ENCODE assay signal across 17 cellular contexts in the genomic region with DNA sequence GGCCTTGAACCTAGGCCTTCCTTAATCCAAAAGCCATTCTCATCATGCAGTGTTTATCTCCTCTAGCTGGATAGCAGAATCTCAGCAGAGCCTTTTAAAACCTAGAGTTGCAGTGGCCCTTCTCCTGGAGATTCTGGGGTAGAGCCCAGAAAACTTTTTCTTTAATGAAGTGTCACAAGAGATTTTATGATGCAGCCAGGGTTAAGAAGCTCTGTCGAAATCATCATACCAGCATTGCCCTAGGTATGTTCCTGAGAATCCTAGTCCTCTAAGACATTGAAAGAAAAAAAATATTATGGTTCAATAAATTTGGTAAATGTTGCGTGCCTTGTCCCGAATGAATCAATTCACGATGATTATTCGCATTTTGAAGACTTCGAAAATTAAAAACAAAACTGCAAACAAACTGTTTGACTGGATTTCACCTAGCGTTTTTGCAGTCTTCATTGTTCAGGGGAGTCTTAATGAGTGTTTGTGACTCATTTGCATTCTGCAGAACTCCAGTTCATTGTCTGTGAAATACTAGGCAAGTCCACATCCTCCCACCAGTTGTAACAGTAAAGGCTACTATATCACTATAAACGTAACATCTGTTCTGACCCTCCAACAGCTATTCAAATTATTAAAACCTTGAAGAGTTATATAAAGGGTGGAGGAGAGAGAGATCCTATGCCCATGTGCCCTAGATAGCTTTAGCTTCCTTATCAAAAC.
DNase-seq lines count a peak whose midpoint lies in the region; ATAC-seq lines count a peak whose summit lies in the region.
"Had no signal": no experiment of that assay in that cellular context is flagged by ENCODE, and none has a peak within 500 bp of the region (broad histone marks: within the 10 kb centered on the region; RNA-seq: fewer than 3 reads in every experiment).

No MANE protein-coding gene starts in this region.

- H3K36me3 Mint-ChIP-seq in activated T-cell treated with anti-CD3 and anti-CD28 coated beads, Interleukin-2, amount 50 U/mL, for 72 hours (ENCODE audit: insufficient read depth in 2 of 2) = no peaks in the 10 kb centered on the region
- peaks cover 8% of the 10 kb centered on the region for H3K36me3 Mint-ChIP-seq in activated T-helper 17 cell treated with anti-CD3 and anti-CD28 coated beads, Interleukin-2, amount 50 U/mL, for 72 hours (ENCODE audit: low read depth)
- peaks cover 0 to 4% (median 2%) of the 10 kb centered on the region in 3 donors for H3K36me3 Mint-ChIP-seq in CD8-positive, alpha-beta memory T cell
- H3K36me3 Mint-ChIP-seq: CD8-positive, alpha-beta T cell had no signal

- ATAC-seq in activated T-cell treated with anti-CD3 and anti-CD28 coated beads, Interleukin-2, amount 50 U/mL, for 72 hours (replicated peaks in 1 of 2) = peak; percentile 64 to 85
- ATAC-seq in activated T-helper 17 cell treated with anti-CD3 and anti-CD28 coated beads, Interleukin-2, amount 50 U/mL, for 72 hours (replicated peaks) = peak; percentile 63
- ATAC-seq: CD8-positive, alpha-beta T cell; PC-3 had no signal

- H3K36me3 ChIP-seq in CD8-positive, alpha-beta memory T cell (ENCODE audit: insufficient read depth, low read length) = no peaks in the 10 kb centered on the region
- H3K36me3 ChIP-seq: BE2C had no signal

- peaks cover 12% of the 10 kb centered on the region for H3K27me3 Mint-ChIP-seq in activated T-cell treated with anti-CD3 and anti-CD28 coated beads, Interleukin-2, amount 50 U/mL, for 72 hours (ENCODE audit: low read depth)
- H3K27me3 Mint-ChIP-seq in activated T-helper 17 cell treated with anti-CD3 and anti-CD28 coated beads, Interleukin-2, amount 50 U/mL, for 72 hours = no peaks in the 10 kb centered on the region
- no peaks in the 10 kb centered on the region for H3K27me3 Mint-ChIP-seq in CD8-positive, alpha-beta memory T cell

- no peaks in the 10 kb centered on the region for H3K9me3 ChIP-seq in CD8-positive, alpha-beta memory T cell (ENCODE audit: low read length)
- H3K9me3 ChIP-seq: BE2C had no signal

- no peaks in the 10 kb centered on the region for H3K4me1 ChIP-seq in CD8-positive, alpha-beta memory T cell (ENCODE audit: insufficient read depth, low read length)
- H3K4me1 ChIP-seq: BE2C had no signal

- H3K4me3 Mint-ChIP-seq in activated T-cell treated with anti-CD3 and anti-CD28 coated beads, Interleukin-2, amount 50 U/mL, for 72 hours = peak overlapping the region in 1 of 2 donors; percentile 14
- H3K4me3 Mint-ChIP-seq in activated T-helper 17 cell treated with anti-CD3 and anti-CD28 coated beads, Interleukin-2, amount 50 U/mL, for 72 hours = no peak overlapping the region
- no peak overlapping the region for H3K4me3 Mint-ChIP-seq in CD8-positive, alpha-beta memory T cell
- H3K4me3 Mint-ChIP-seq: CD8-positive, alpha-beta T cell had no signal

- CTCF ChIA-PET in CD8-positive, alpha-beta memory T cell (lab: Charles Lee) = interaction anchor here (0.6 to 2.5 kb wide), 6 partner anchors 25 to 385 kb away, joined by 3 to 9 read pairs (median 4); a partner anchor contains a TSS

- H3K4me3 ChIP-seq in CD8-positive, alpha-beta memory T cell (ENCODE audit: low read length) = no peak overlapping the region

- no peak overlapping the region for H3K27ac Mint-ChIP-seq in activated T-cell treated with anti-CD3 and anti-CD28 coated beads, Interleukin-2, amount 50 U/mL, for 72 hours
- no peak overlapping the region for H3K27ac Mint-ChIP-seq in activated T-helper 17 cell treated with anti-CD3 and anti-CD28 coated beads, Interleukin-2, amount 50 U/mL, for 72 hours
- peak overlapping the region in 1 of 8 donors; percentile 24 for H3K27ac Mint-ChIP-seq in CD8-positive, alpha-beta memory T cell
- H3K27ac Mint-ChIP-seq: CD8-positive, alpha-beta T cell had no signal

- H3K27ac ChIP-seq in CD8-positive, alpha-beta memory T cell (ENCODE audit: low read depth, low read length) = no peak overlapping the region

- POLR2A ChIA-PET in CD8-positive, alpha-beta memory T cell (lab: Charles Lee) = no interaction called here

- H3K9me3 Mint-ChIP-seq in activated T-cell treated with anti-CD3 and anti-CD28 coated beads, Interleukin-2, amount 50 U/mL, for 72 hours = no peaks in the 10 kb centered on the region
- H3K9me3 Mint-ChIP-seq in activated T-helper 17 cell treated with anti-CD3 and anti-CD28 coated beads, Interleukin-2, amount 50 U/mL, for 72 hours = no peaks in the 10 kb centered on the region
- no peaks in the 10 kb centered on the region for H3K9me3 Mint-ChIP-seq in CD8-positive, alpha-beta memory T cell
- H3K9me3 Mint-ChIP-seq: CD8-positive, alpha-beta T cell had no signal

- H3K4me1 Mint-ChIP-seq in activated T-cell treated with anti-CD3 and anti-CD28 coated beads, Interleukin-2, amount 50 U/mL, for 72 hours (ENCODE audit: low read depth) = peaks cover 7% of the 10 kb centered on the region
- peaks cover 4% of the 10 kb centered on the region for H3K4me1 Mint-ChIP-seq in activated T-helper 17 cell treated with anti-CD3 and anti-CD28 coated beads, Interleukin-2, amount 50 U/mL, for 72 hours
- H3K4me1 Mint-ChIP-seq in CD8-positive, alpha-beta memory T cell = peaks cover 0 to 7% (median 0%) of the 10 kb centered on the region in 3 donors

- DNase-seq in activated T-cell treated with anti-CD3 and anti-CD28 coated beads, Interleukin-2, amount 50 U/mL, for 72 hours = peak in 1 of 2 donors; percentile 10
- no peak for DNase-seq in activated T-cell treated with anti-CD3 and anti-CD28 coated beads, Interleukin-2, amount 50 U/mL, for 1 hour
- DNase-seq in iris pigment epithelial cell (ENCODE audit: low read depth) (peak; percentile 10), NCI-H187 treated with DMSO at 0.1 percent for 48 hours (lab: John Stamatoyannopoulos, UW) (no peak), putamen (ENCODE audit: low spot score) (no peak)
- DNase-seq in CD8-positive, alpha-beta memory T cell = no peak
- no peak for DNase-seq in activated effector memory CD4-positive, alpha-beta T cell treated with Interleukin-2 at 50 U/mL for 16 hours
- DNase-seq: BE2C; CD8-positive, alpha-beta T cell; DMS153; HCEC 1CT; MV-4-11; NCI-H1436 treated with DMSO at 0.1 percent for 48 hours; NCI-H2107; NCI-H345; PC-3 had no signal

- H3K27me3 ChIP-seq in CD8-positive, alpha-beta memory T cell (ENCODE audit: insufficient read depth, low read length, poor library complexity, severe bottlenecking) = no peaks in the 10 kb centered on the region
